In genomic region chr15:82536409-82537350, GRCh38 we compare ENCODE assay signal across 13 cellular contexts. TPM values are rescaled to one million over a fixed set of nuclear protein-coding genes. Genes with fewer than 3 reads are reported as not detected.
DNase-seq lines count a peak whose midpoint lies in the region; ATAC-seq and TF ChIP-seq lines count a peak whose summit lies in the region.
"Had no signal": no experiment of that assay in that cellular context is flagged by ENCODE, and none has a peak within 500 bp of the region (broad histone marks: within the 10 kb centered on the region; RNA-seq: fewer than 3 reads in every experiment).

No MANE protein-coding gene starts in this region.

- H3K9me2 ChIP-seq in PC-9 (ENCODE audit: insufficient read depth) = no peaks in the 10 kb centered on the region

- no peaks in the 10 kb centered on the region for H3K27me3 Mint-ChIP-seq in activated T-cell treated with anti-CD3 and anti-CD28 coated beads, Interleukin-2, amount 50 U/mL, for 4 hours (ENCODE audit: low read depth)
- no peaks in the 10 kb centered on the region for H3K27me3 Mint-ChIP-seq in effector memory CD8-positive, alpha-beta T cell
- H3K27me3 Mint-ChIP-seq: T-cell had no signal

- 57 to 65% (median 59%) methylated on average over 11 of the region's 11 CpGs for WGBS in psoas muscle, 3 donors

- H2AFZ ChIP-seq in PC-9 = no peak overlapping the region

- H3K4me3 ChIP-seq in PC-9 = no peak overlapping the region
- peak overlapping the region; percentile 4 for H3K4me3 ChIP-seq in psoas muscle
- H3K4me3 ChIP-seq: HAP-1, heart right ventricle had no signal

- H3K27ac Mint-ChIP-seq in effector memory CD8-positive, alpha-beta T cell = peak overlapping the region; percentile 79 to 86

- H4K20me1 ChIP-seq in PC-9 (ENCODE audit: insufficient read depth) = peaks cover 43% of the 10 kb centered on the region

- no peak for DNase-seq in activated T-cell treated with anti-CD3 and anti-CD28 coated beads, Interleukin-2, amount 50 U/mL, for 4 hours
- DNase-seq in activated T-cell treated with anti-CD3 and anti-CD28 coated beads for 4 hours = no peak
- DNase-seq in PC-9 = no peak
- DNase-seq in effector memory CD8-positive, alpha-beta T cell = no peak
- no peak for DNase-seq in psoas muscle
- no peak for DNase-seq in NCI-H524 (lab: John Stamatoyannopoulos, UW)
- DNase-seq in posterior cingulate gyrus = no peak
- no peak for DNase-seq in NCI-H446 (lab: John Stamatoyannopoulos, UW)
- DNase-seq: heart right ventricle, MV-4-11, NCI-H774, T-cell had no signal

- 0 out of 2 replicates have a peak overlapping the region, but pooled peaks have one; percentile 15 for H3K27ac ChIP-seq in PC-9
- H3K27ac ChIP-seq in psoas muscle = peak overlapping the region; percentile 23

- peaks cover 32% of the 10 kb centered on the region for H3K4me1 Mint-ChIP-seq in activated T-cell treated with anti-CD3 and anti-CD28 coated beads, Interleukin-2, amount 50 U/mL, for 4 hours (ENCODE audit: low read depth)
- peaks cover 14 to 24% of the 10 kb centered on the region in 2 donors for H3K4me1 Mint-ChIP-seq in effector memory CD8-positive, alpha-beta T cell (ENCODE audit: low read depth in 2 of 2)

- H3K4me2 ChIP-seq in PC-9 = no peak overlapping the region

- CTCF ChIA-PET in PC-9 (lab: Charles Lee) = no interaction called here

- H3K27me3 ChIP-seq in PC-9 (ENCODE audit: insufficient read depth, low read depth) (no peaks in the 10 kb centered on the region), psoas muscle (ENCODE audit: insufficient read depth in 3 of 3, low read length in 2 of 3) (no peaks in the 10 kb centered on the region)
- H3K27me3 ChIP-seq: heart right ventricle had no signal

- H3K4me1 ChIP-seq in PC-9 (replicated peaks; ENCODE audit: insufficient read depth) (peaks cover 15% of the 10 kb centered on the region; the same call in 1 of the 2 replicates), psoas muscle (peaks cover 21% of the 10 kb centered on the region)

- peaks cover 49% of the 10 kb centered on the region for H3K36me3 Mint-ChIP-seq in activated T-cell treated with anti-CD3 and anti-CD28 coated beads, Interleukin-2, amount 50 U/mL, for 4 hours (ENCODE audit: insufficient read depth)
- H3K36me3 Mint-ChIP-seq in effector memory CD8-positive, alpha-beta T cell (ENCODE audit: insufficient read depth) = peaks cover 69% of the 10 kb centered on the region

- no peak for TF ChIP-seq CTCF in PC-9 (conservative IDR thresholded peaks at IDR 0.05)
- TF ChIP-seq CTCF in psoas muscle (IDR thresholded peaks at IDR 0.05) = no peak

- H3K36me3 ChIP-seq in PC-9 (ENCODE audit: low read depth) (peaks cover 41% of the 10 kb centered on the region), psoas muscle (ENCODE audit: insufficient read depth in 1 of 2, low read depth in 1 of 2) (peaks cover 20 to 66% of the 10 kb centered on the region in 2 donors)

- no TSS peak for BruUV-seq in PC-9 (replicated peaks; lab: Mats Ljungman, UMichigan)

- H3F3A ChIP-seq in PC-9 (ENCODE audit: insufficient read depth, low read depth) = peaks cover 72% of the 10 kb centered on the region

- no peak for ATAC-seq in activated T-cell treated with anti-CD3 and anti-CD28 coated beads, Interleukin-2, amount 50 U/mL, for 4 hours
- ATAC-seq in effector memory CD8-positive, alpha-beta T cell (replicated peaks) = no peak
- peak in 1 of 4 donors; percentile 53 for ATAC-seq in psoas muscle
- ATAC-seq: heart right ventricle, T-cell had no signal

- H3K9me3 ChIP-seq in PC-9 (ENCODE audit: insufficient read depth, low read depth) (no peaks in the 10 kb centered on the region), psoas muscle (no peaks in the 10 kb centered on the region)
- H3K9me3 ChIP-seq: HAP-1, heart right ventricle had no signal

- peaks cover 38% of the 10 kb centered on the region for H3K79me2 ChIP-seq in PC-9 (ENCODE audit: low read depth)

- POLR2A ChIA-PET in PC-9 (lab: Charles Lee; ENCODE audit: unreplicated experiment) = interaction anchor here (0.5 kb wide), 1 partner anchor 386 kb away, joined by 4 read pairs; no protein-coding TSS in a partner anchor

- intact Hi-C loops in PC-9 (cut with micrococcal nuclease; ENCODE audit: unreplicated experiment) = no loop called here
- intact Hi-C loops in psoas muscle (cut with DNase I) = loop anchor here in 1 of 2 donors (10.0 kb wide), 1 partner anchor 448 kb away; the partner anchor contains the start of gene RAMAC
- intact Hi-C loops in posterior cingulate gyrus (cut with DNase I) = loop anchor here (10.0 kb wide), 1 partner anchor 268 kb away; the partner anchor contains the start of genes FSD2 and WHAMM

- peak overlapping the region; percentile 97 for H3K4me3 Mint-ChIP-seq in activated T-cell treated with anti-CD3 and anti-CD28 coated beads, Interleukin-2, amount 50 U/mL, for 4 hours
- H3K4me3 Mint-ChIP-seq in effector memory CD8-positive, alpha-beta T cell = no peak overlapping the region

- no peaks in the 10 kb centered on the region for H3K9me3 Mint-ChIP-seq in activated T-cell treated with anti-CD3 and anti-CD28 coated beads, Interleukin-2, amount 50 U/mL, for 4 hours
- H3K9me3 Mint-ChIP-seq in effector memory CD8-positive, alpha-beta T cell = no peaks in the 10 kb centered on the region
- H3K9me3 Mint-ChIP-seq: T-cell had no signal

RNA-seq across cellular contexts. Expression of gene RPS17, which starts 3.6 kb away (rescaled TPM):
- 1,000 to 10,000 TPM; 2,990 to 3,578 (median 3,066) TPM for total RNA-seq in activated T-cell treated with anti-CD3 and anti-CD28 coated beads, Interleukin-2, amount 50 U/mL, for 4 hours
- total RNA-seq in PC-9 (2021) = 1,891 and 1,969 TPM in 2 replicates
- total RNA-seq in psoas muscle = 1,000 to 10,000 TPM in 1 of 4 donors, 100 to 1,000 TPM in 3; 724 to 1,041 (median 906) TPM
- 1,000 to 10,000 TPM; 1,927 to 3,349 (median 2,132) TPM for polyA plus RNA-seq in psoas muscle
